2 cellular contexts compared by ENCODE assay signal in the genomic region with DNA sequence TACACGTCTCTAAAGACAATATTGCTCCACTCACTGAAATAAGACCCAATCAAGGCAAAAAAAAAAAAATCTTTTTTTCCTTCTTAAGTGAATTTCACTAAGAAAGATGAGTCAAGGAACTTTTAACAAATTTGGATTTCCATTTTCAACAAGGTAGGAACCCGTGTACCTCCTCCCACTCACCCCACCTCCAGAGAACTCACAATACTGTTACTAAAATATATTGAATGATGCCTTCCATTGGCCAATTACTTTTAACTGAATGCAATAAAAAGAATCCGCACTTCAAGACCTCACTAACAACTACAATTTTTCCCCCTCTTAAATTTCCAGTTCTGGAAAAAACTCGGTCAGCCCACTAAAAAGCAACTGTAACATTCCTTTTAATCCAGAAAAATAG.
TF ChIP-seq lines count a peak whose summit lies in the region.

No MANE protein-coding gene starts in this region.

TF ChIP-seq in GM23338, 12 proteins besides CTCF, POLR2A, EP300 and RAD21:
- no peak for TF ChIP-seq EZH2 (IDR thresholded peaks at IDR 0.05; ENCODE audit: low read depth, unreplicated experiment)
- TF ChIP-seq, protein P1, sequence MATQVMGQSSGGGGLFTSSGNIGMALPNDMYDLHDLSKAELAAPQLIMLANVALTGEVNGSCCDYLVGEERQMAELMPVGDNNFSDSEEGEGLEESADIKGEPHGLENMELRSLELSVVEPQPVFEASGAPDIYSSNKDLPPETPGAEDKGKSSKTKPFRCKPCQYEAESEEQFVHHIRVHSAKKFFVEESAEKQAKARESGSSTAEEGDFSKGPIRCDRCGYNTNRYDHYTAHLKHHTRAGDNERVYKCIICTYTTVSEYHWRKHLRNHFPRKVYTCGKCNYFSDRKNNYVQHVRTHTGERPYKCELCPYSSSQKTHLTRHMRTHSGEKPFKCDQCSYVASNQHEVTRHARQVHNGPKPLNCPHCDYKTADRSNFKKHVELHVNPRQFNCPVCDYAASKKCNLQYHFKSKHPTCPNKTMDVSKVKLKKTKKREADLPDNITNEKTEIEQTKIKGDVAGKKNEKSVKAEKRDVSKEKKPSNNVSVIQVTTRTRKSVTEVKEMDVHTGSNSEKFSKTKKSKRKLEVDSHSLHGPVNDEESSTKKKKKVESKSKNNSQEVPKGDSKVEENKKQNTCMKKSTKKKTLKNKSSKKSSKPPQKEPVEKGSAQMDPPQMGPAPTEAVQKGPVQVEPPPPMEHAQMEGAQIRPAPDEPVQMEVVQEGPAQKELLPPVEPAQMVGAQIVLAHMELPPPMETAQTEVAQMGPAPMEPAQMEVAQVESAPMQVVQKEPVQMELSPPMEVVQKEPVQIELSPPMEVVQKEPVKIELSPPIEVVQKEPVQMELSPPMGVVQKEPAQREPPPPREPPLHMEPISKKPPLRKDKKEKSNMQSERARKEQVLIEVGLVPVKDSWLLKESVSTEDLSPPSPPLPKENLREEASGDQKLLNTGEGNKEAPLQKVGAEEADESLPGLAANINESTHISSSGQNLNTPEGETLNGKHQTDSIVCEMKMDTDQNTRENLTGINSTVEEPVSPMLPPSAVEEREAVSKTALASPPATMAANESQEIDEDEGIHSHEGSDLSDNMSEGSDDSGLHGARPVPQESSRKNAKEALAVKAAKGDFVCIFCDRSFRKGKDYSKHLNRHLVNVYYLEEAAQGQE (IDR thresholded peaks at IDR 0.05; ENCODE audit: unreplicated experiment) = no peak

TF ChIP-seq in endothelial cell of umbilical vein, 7 proteins besides CTCF, POLR2A, EP300 and RAD21:
- TF ChIP-seq MYC (IDR thresholded peaks at IDR 0.05; ENCODE audit: low read depth, low read length) = no peak
- no peak for TF ChIP-seq EZH2 (IDR thresholded peaks at IDR 0.05; ENCODE audit: borderline replicate concordance, low read depth, low read length, severe bottlenecking)
- TF ChIP-seq, protein P2, sequence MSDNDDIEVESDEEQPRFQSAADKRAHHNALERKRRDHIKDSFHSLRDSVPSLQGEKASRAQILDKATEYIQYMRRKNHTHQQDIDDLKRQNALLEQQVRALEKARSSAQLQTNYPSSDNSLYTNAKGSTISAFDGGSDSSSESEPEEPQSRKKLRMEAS (IDR thresholded peaks at IDR 0.05; ENCODE audit: insufficient read depth, insufficient read length) = no peak
- no peak for TF ChIP-seq POLR2AphosphoS5 (IDR thresholded peaks at IDR 0.05; ENCODE audit: insufficient read depth, low read depth, low read length)
- no peak for TF ChIP-seq FOS (IDR thresholded peaks at IDR 0.05; ENCODE audit: borderline replicate concordance, insufficient read depth, low read length)
- no peak for TF ChIP-seq JUN (IDR thresholded peaks at IDR 0.05; ENCODE audit: borderline replicate concordance, insufficient read depth, insufficient read length, low read depth)
- no peak for TF ChIP-seq GATA2 (IDR thresholded peaks at IDR 0.05; ENCODE audit: insufficient read depth, insufficient read length, low read depth, low read length)
